In the genomic region with DNA sequence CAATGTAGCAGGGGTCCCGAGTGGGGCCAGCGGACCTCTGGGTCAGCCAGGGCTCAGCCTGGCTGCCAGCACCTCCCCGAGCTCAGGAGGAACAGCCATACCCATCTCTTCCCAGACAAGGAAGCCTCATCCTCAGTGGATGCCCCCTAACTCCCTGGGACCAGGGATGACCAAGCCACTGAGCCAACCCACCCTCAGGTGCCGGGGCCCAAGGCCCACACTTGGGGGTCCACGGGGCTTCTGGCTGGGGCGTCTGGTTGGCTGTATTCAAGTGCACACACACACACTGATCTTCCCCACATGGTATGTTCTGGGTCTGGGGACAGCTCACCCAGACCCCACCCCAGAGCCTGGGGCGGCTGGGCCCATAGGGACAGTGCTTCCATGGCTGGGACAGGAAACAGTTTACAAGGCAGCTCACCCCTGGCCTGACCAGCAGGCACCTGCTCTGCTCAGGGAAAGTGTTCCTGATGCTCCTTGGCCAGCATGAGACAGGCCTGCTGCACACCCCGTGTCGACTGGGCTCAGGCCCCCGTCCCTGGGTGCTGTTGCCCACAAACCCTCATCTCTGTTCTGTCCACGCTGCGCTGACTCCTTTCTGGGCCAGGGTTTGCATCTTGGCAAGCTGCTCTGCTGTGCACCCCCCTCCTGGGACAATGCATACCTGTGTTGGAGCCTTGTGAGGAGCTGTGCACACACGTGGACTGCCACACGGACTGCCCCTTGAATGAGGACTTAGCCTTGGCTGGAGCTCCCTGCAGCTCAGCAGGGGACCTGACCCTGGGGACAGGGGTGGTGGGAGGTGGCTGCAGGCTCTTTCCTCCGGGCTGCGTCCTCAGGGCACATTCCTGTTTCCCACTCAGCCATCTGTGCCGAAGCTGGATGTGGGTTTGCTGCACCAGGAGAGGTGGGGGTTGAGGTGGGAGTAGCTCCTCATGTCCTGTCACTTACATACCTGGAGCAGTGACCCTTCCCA, we compare ENCODE assay signal across 18 cellular contexts. TPM values are rescaled to one million over a fixed set of nuclear protein-coding genes. Genes with fewer than 3 reads are reported as not detected.
DNase-seq lines count a peak whose midpoint lies in the region; ATAC-seq and TF ChIP-seq lines count a peak whose summit lies in the region.
"Had no signal": no experiment of that assay in that cellular context is flagged by ENCODE, and none has a peak within 500 bp of the region (broad histone marks: within the 10 kb centered on the region; RNA-seq: fewer than 3 reads in every experiment).

No MANE protein-coding gene starts in this region.

- ATAC-seq in Right ventricle myocardium superior (ENCODE audit: poor library complexity) = peak; percentile 7
- ATAC-seq in Right ventricle myocardium inferior = no peak
- no peak for ATAC-seq in naive thymus-derived CD4-positive, alpha-beta T cell
- no peak for ATAC-seq in GM18907 (IDR thresholded peaks at IDR 0.05; ENCODE audit: unreplicated experiment)
- ATAC-seq in HG02610 (IDR thresholded peaks at IDR 0.05; ENCODE audit: unreplicated experiment) = no peak
- ATAC-seq: A549 had no signal

- TF ChIP-seq CTCF in dorsolateral prefrontal cortex (IDR thresholded peaks at IDR 0.05 in 54 of 56, conservative IDR thresholded peaks at IDR 0.05 in 2 of 56; ENCODE audit: low read depth in 1 of 56, partially characterized antibody in 56 of 56) = no peak

- H3K4me3 ChIP-seq in dorsolateral prefrontal cortex = no peak overlapping the region
- no peak overlapping the region for H3K4me3 ChIP-seq in naive thymus-derived CD4-positive, alpha-beta T cell (ENCODE audit: low read length)
- H3K4me3 ChIP-seq: A549, esophagus squamous epithelium, SJSA1, skin epidermis had no signal

- H3K9me3 ChIP-seq in naive thymus-derived CD4-positive, alpha-beta T cell (ENCODE audit: control insufficient read depth in 2 of 3, low read length in 3 of 3) = no peaks in the 10 kb centered on the region
- H3K9me3 ChIP-seq: A549, esophagus squamous epithelium, neutrophil had no signal

- H3K4me1 Mint-ChIP-seq in naive thymus-derived CD4-positive, alpha-beta T cell = peaks cover 16 to 28% (median 23%) of the 10 kb centered on the region in 7 donors

- CTCF ChIA-PET in naive thymus-derived CD4-positive, alpha-beta T cell (lab: Charles Lee) = interaction anchor here (0.8 to 2.7 kb wide), 2 partner anchors 15 to 44 kb away, joined by 3 to 12 read pairs; partner anchors contain the start of gene MARCHF2

- peaks cover 0 to 48% (median 10%) of the 10 kb centered on the region in 3 experiments for H3K36me3 ChIP-seq in naive thymus-derived CD4-positive, alpha-beta T cell (ENCODE audit: control insufficient read depth in 2 of 3, insufficient read depth in 3 of 3, low read length in 3 of 3)

- no peaks in the 10 kb centered on the region for H3K27me3 Mint-ChIP-seq in naive thymus-derived CD4-positive, alpha-beta T cell
- H3K27me3 Mint-ChIP-seq: CD4-positive, alpha-beta memory T cell; stimulated activated naive CD8-positive, alpha-beta T cell treated with anti-CD3 and anti-CD28 coated beads, Interleukin-15, Interleukin-2, amounts not matched to agents 100 ng/mL and 50 ng/mL, for 24 hours had no signal

- H3K4me3 Mint-ChIP-seq in naive thymus-derived CD4-positive, alpha-beta T cell = no peak overlapping the region
- H3K4me3 Mint-ChIP-seq: stimulated activated naive CD8-positive, alpha-beta T cell treated with anti-CD3 and anti-CD28 coated beads, Interleukin-15, Interleukin-2, amounts not matched to agents 100 ng/mL and 50 ng/mL, for 24 hours had no signal

- H3K9me3 Mint-ChIP-seq in naive thymus-derived CD4-positive, alpha-beta T cell = peaks cover 0 to 2% (median 0%) of the 10 kb centered on the region in 11 donors
- H3K9me3 Mint-ChIP-seq: CD4-positive, alpha-beta memory T cell; stimulated activated naive CD8-positive, alpha-beta T cell treated with anti-CD3 and anti-CD28 coated beads, Interleukin-15, Interleukin-2, amounts not matched to agents 100 ng/mL and 50 ng/mL, for 24 hours had no signal

- H3K27ac Mint-ChIP-seq in naive thymus-derived CD4-positive, alpha-beta T cell = peak overlapping the region in 1 of 9 donors; percentile 2

- H3K27ac ChIP-seq in dorsolateral prefrontal cortex = peak overlapping the region in 56 of 59 donors; percentile 17 to 100 (median 99)
- H3K27ac ChIP-seq in naive thymus-derived CD4-positive, alpha-beta T cell (ENCODE audit: low read depth, low read length) = peak overlapping the region; percentile 14
- H3K27ac ChIP-seq: neutrophil, SJSA1 had no signal

- H3K36me3 Mint-ChIP-seq in naive thymus-derived CD4-positive, alpha-beta T cell = peaks cover 0 to 8% (median 4%) of the 10 kb centered on the region in 5 donors

- intact Hi-C loops in Right ventricle myocardium superior (cut with DNase I) (loop anchor here (5.0 kb wide), 1 partner anchor 41 kb away; no protein-coding TSS in a partner anchor), Right ventricle myocardium inferior (cut with DNase I) (loop anchor here (2.0 kb wide), 1 partner anchor 43 kb away; no protein-coding TSS in a partner anchor), dorsolateral prefrontal cortex (cut with DNase I) (loop anchor here (2.0 to 5.0 kb wide), 3 partner anchors 43 to 109 kb away; no protein-coding TSS in a partner anchor)
- intact Hi-C loops in naive thymus-derived CD4-positive, alpha-beta T cell (cut with micrococcal nuclease) = no loop called here

- peaks cover 0 to 4% of the 10 kb centered on the region in 2 donors for H3K4me1 ChIP-seq in naive thymus-derived CD4-positive, alpha-beta T cell (ENCODE audit: control insufficient read depth in 2 of 2, insufficient read depth in 2 of 2, low read length in 2 of 2)

- no peaks in the 10 kb centered on the region for H3K27me3 ChIP-seq in dorsolateral prefrontal cortex
- no peaks in the 10 kb centered on the region for H3K27me3 ChIP-seq in naive thymus-derived CD4-positive, alpha-beta T cell (ENCODE audit: control insufficient read depth in 2 of 2, insufficient read depth in 2 of 2, low read length in 2 of 2)
- H3K27me3 ChIP-seq: esophagus squamous epithelium, neutrophil, SJSA1 had no signal

- POLR2A ChIA-PET in naive thymus-derived CD4-positive, alpha-beta T cell (lab: Charles Lee) = interaction anchor here (0.6 kb wide), 1 partner anchor 15 kb away, joined by 5 read pairs; the partner anchor contains the start of gene MARCHF2

- DNase-seq in Right ventricle myocardium superior = no peak
- no peak for DNase-seq in Right ventricle myocardium inferior (ENCODE audit: missing footprints)
- no peak for DNase-seq in dorsolateral prefrontal cortex
- DNase-seq in naive thymus-derived CD4-positive, alpha-beta T cell = no peak
- DNase-seq in stimulated activated CD4-positive, alpha-beta T cell treated with anti-CD3 and anti-CD28 coated beads, Interleukin-12 subunit alpha, Interleukin-12 subunit beta, amount 100 ng/mL, for 4 hours = no peak
- no peak for DNase-seq in midbrain (lab: John Stamatoyannopoulos, UW)
- DNase-seq: CD4-positive, alpha-beta memory T cell; cortex of kidney; EL; esophagus squamous epithelium; NCI-H446 had no signal

RNA-seq across cellular contexts. Expression of gene RAB11B, which starts 7.9 kb away (rescaled TPM):
- total RNA-seq in Right ventricle myocardium superior (136 TPM), Right ventricle myocardium inferior (144 TPM), dorsolateral prefrontal cortex (100 to 1,000 TPM; 130 to 218 (median 167) TPM)
- 100 to 1,000 TPM in 3 of 5 experiments, 10 to 100 TPM in 2; 77.4 to 113 (median 103) TPM for total RNA-seq in naive thymus-derived CD4-positive, alpha-beta T cell
- 10 to 100 TPM; 53.1 to 63.8 TPM for polyA plus RNA-seq in naive thymus-derived CD4-positive, alpha-beta T cell

RNA-seq across cellular contexts. Expression of gene MARCHF2, which starts 15.1 kb away (rescaled TPM):
- 100.0 TPM for total RNA-seq in Right ventricle myocardium superior
- 110 TPM for total RNA-seq in Right ventricle myocardium inferior
- 100 to 1,000 TPM in 17 of 120 experiments, 10 to 100 TPM in 103; 61.3 to 163 (median 86.8) TPM for total RNA-seq in dorsolateral prefrontal cortex
- total RNA-seq in naive thymus-derived CD4-positive, alpha-beta T cell = 10 to 100 TPM; 18.0 to 42.1 (median 23.4) TPM
- 10 to 100 TPM; 23.2 to 41.4 TPM for polyA plus RNA-seq in naive thymus-derived CD4-positive, alpha-beta T cell

RNA-seq across cellular contexts. Expression of gene ANGPTL4, which starts 34.1 kb away (rescaled TPM):
- total RNA-seq in Right ventricle myocardium superior (13.9 TPM), Right ventricle myocardium inferior (24.6 TPM), dorsolateral prefrontal cortex (100 to 1,000 TPM in 14 of 120 experiments, 10 to 100 TPM in 104, 1 to 10 TPM in 2; 5.9 to 298 (median 35.7) TPM)
- total RNA-seq in naive thymus-derived CD4-positive, alpha-beta T cell = 1 to 10 TPM in 1 of 5 experiments, not detected in 4; 1.1 TPM
- polyA plus RNA-seq in naive thymus-derived CD4-positive, alpha-beta T cell = not detected
- total RNA-seq: CD4-positive, alpha-beta memory T cell had no signal
- polyA plus RNA-seq: CD4-positive, alpha-beta memory T cell had no signal

RNA-seq across cellular contexts. Expression of gene HNRNPM, which starts 46.7 kb away (rescaled TPM):
- 113 TPM for total RNA-seq in Right ventricle myocardium superior
- 118 TPM for total RNA-seq in Right ventricle myocardium inferior
- total RNA-seq in dorsolateral prefrontal cortex = 100 to 1,000 TPM in 119 of 120 experiments, 10 to 100 TPM in 1; 99.2 to 179 (median 128) TPM
- total RNA-seq in naive thymus-derived CD4-positive, alpha-beta T cell = 100 to 1,000 TPM; 175 to 280 (median 272) TPM
- 100 to 1,000 TPM; 210 to 378 TPM for polyA plus RNA-seq in naive thymus-derived CD4-positive, alpha-beta T cell

RNA-seq across cellular contexts. Expression of gene KANK3, which starts 55.0 kb away (rescaled TPM):
- 21.8 TPM for total RNA-seq in Right ventricle myocardium superior
- 20.5 TPM for total RNA-seq in Right ventricle myocardium inferior
- 10 to 100 TPM in 66 of 120 experiments, 1 to 10 TPM in 54; 4.7 to 29.3 (median 10.7) TPM for total RNA-seq in dorsolateral prefrontal cortex
- 1 to 10 TPM; 1.3 to 4.4 (median 1.8) TPM for total RNA-seq in naive thymus-derived CD4-positive, alpha-beta T cell
- under 1 TPM; 0.52 to 0.72 TPM for polyA plus RNA-seq in naive thymus-derived CD4-positive, alpha-beta T cell
- total RNA-seq: SJSA1 had no signal

Comparison
In these comparisons a context has a peak if more than half of its experiments do, and no peak if none do; other contexts are left out.
1. intact Hi-C loops: an anchor here in Right ventricle myocardium superior (5.0 kb wide), Right ventricle myocardium inferior (2.0 kb wide) and dorsolateral prefrontal cortex (2.0 to 5.0 kb wide); none called in naive thymus-derived CD4-positive, alpha-beta T cell.